14 cellular contexts compared by ENCODE assay signal in genomic region chr6:34961082-34961481, GRCh38.
DNase-seq lines count a peak whose midpoint lies in the region; ATAC-seq and TF ChIP-seq lines count a peak whose summit lies in the region.
"Had no signal": no experiment of that assay in that cellular context is flagged by ENCODE, and none has a peak within 500 bp of the region (broad histone marks: within the 10 kb centered on the region; RNA-seq: fewer than 3 reads in every experiment).

No MANE protein-coding gene starts in this region.

- intact Hi-C loops in gastrocnemius medialis (cut with DNase I; ENCODE audit: low total_unique reads), result no loop called here

- no peak for DNase-seq in lung (ENCODE audit: low spot score)
- no peak for DNase-seq in gastrocnemius medialis
- no peak for DNase-seq in midbrain (lab: John Stamatoyannopoulos, UW)
- DNase-seq in stimulated activated CD4-positive, alpha-beta T cell treated with anti-CD3 and anti-CD28 coated beads, Interleukin-2, amount 100 ng/mL, for 48 hours, result no peak
- DNase-seq in neuronal stem cell (ENCODE audit: low spot score), result no peak
- DNase-seq: BE2C, GF-D8, NCI-H1436 treated with DMSO at 0.1 percent for 48 hours, NCI-H2081, NCI-H524 had no signal

- no peak overlapping the region for H2BK5ac ChIP-seq in neuronal stem cell (ENCODE audit: low read length)

- WGBS in lung, 2 donors, result 55 to 69% methylated on average over 2 of the region's 2 CpGs
- WGBS in neuronal stem cell (ENCODE audit: extremely low coverage in 2 of 2, insufficient read length in 2 of 2, insufficient replicate concordance in 1 of 2), 2 donors, result no CpG with 5 or more reads among the region's 2 CpGs

- no peak overlapping the region for H2AK5ac ChIP-seq in neuronal stem cell (ENCODE audit: low read depth, low read length)

- no peak overlapping the region for H2AFZ ChIP-seq in OCI-LY3 (ENCODE audit: low read depth, low read length)
- H2AFZ ChIP-seq in neuronal stem cell (ENCODE audit: low read length), result no peak overlapping the region

- peaks cover 39 to 62% (median 56%) of the 10 kb centered on the region in 10 experiments for H3K4me1 ChIP-seq in BLaER1 treated with 17β-estradiol and CSF1 and Interleukin-3, amounts not matched to agents 10 nM and 100 nM
- peaks cover 14% of the 10 kb centered on the region for H3K4me1 ChIP-seq in OCI-LY3 (ENCODE audit: low read length)
- H3K4me1 ChIP-seq in lung (ENCODE audit: control insufficient read depth in 2 of 2, insufficient read depth in 2 of 2, low read length in 2 of 2), result peaks cover 8 to 36% of the 10 kb centered on the region in 2 donors
- peaks cover 25 to 60% of the 10 kb centered on the region in 2 donors for H3K4me1 ChIP-seq in gastrocnemius medialis
- H3K4me1 ChIP-seq in neuronal stem cell (ENCODE audit: control insufficient read depth in 2 of 2, insufficient read depth in 1 of 2, low read depth in 1 of 2, low read length in 2 of 2), result no peaks in the 10 kb centered on the region
- H3K4me1 ChIP-seq: HAP-1 had no signal

- no peak overlapping the region for H3K18ac ChIP-seq in neuronal stem cell (ENCODE audit: low read length)

- ATAC-seq in lung (ENCODE audit: insufficient read depth, low FRiP score) (no peak), gastrocnemius medialis (peak in 1 of 2 donors; percentile 46), HG02852 (IDR thresholded peaks at IDR 0.05; ENCODE audit: unreplicated experiment) (no peak)

- no peak overlapping the region for H4K91ac ChIP-seq in neuronal stem cell (ENCODE audit: low read depth, low read length, poor library complexity)

- H2BK15ac ChIP-seq in neuronal stem cell (ENCODE audit: low read length), result no peak overlapping the region

- TF ChIP-seq CTCF in OCI-LY3 (IDR thresholded peaks at IDR 0.05; ENCODE audit: low read depth, low read length), result no peak
- TF ChIP-seq CTCF in lung (IDR thresholded peaks at IDR 0.05; ENCODE audit: control extremely low read depth, extremely low read depth), result no peak
- no peak for TF ChIP-seq CTCF in gastrocnemius medialis (IDR thresholded peaks at IDR 0.05 in 4 of 5, conservative IDR thresholded peaks at IDR 0.05 in 1 of 5)

- H4K8ac ChIP-seq in neuronal stem cell (ENCODE audit: low read depth, low read length), result no peak overlapping the region

- no peak overlapping the region for H2BK120ac ChIP-seq in neuronal stem cell (ENCODE audit: low read depth, low read length)

- no peaks in the 10 kb centered on the region for H3K27me3 ChIP-seq in BLaER1 treated with 17β-estradiol and CSF1 and Interleukin-3, amounts not matched to agents 10 nM and 100 nM
- no peaks in the 10 kb centered on the region for H3K27me3 ChIP-seq in OCI-LY3 (ENCODE audit: low read depth, low read length)
- H3K27me3 ChIP-seq in lung (ENCODE audit: control insufficient read depth, insufficient read depth), result no peaks in the 10 kb centered on the region
- H3K27me3 ChIP-seq in gastrocnemius medialis, result no peaks in the 10 kb centered on the region
- no peaks in the 10 kb centered on the region for H3K27me3 ChIP-seq in neuronal stem cell (ENCODE audit: control insufficient read depth in 3 of 3, insufficient read depth in 3 of 3, low read depth in 1 of 3, low read length in 3 of 3)
- H3K27me3 ChIP-seq: BE2C had no signal

- H3K9ac ChIP-seq in BLaER1 treated with 17β-estradiol and CSF1 and Interleukin-3, amounts not matched to agents 10 nM and 100 nM, result peak overlapping the region in 5 of 11 experiments; percentile 2 to 62 (median 47); a peak in 7 of 22 replicates
- H3K9ac ChIP-seq in OCI-LY3 (ENCODE audit: low read length) (0 out of 2 replicates have a peak overlapping the region, but pooled peaks have one; percentile 10), neuronal stem cell (ENCODE audit: low read depth, low read length, poor library complexity) (no peak overlapping the region)

- no peaks in the 10 kb centered on the region for H3K9me3 ChIP-seq in BLaER1 treated with 17β-estradiol and CSF1 and Interleukin-3, amounts not matched to agents 10 nM and 100 nM (replicated peaks in 1 of 11)
- H3K9me3 ChIP-seq in OCI-LY3 (ENCODE audit: insufficient read depth, low read length) (no peaks in the 10 kb centered on the region), lung (ENCODE audit: control insufficient read depth in 2 of 2, insufficient read depth in 1 of 2, low read length in 1 of 2) (no peaks in the 10 kb centered on the region), gastrocnemius medialis (no peaks in the 10 kb centered on the region), neuronal stem cell (replicated peaks in 1 of 2; ENCODE audit: control insufficient read depth in 2 of 2, insufficient read depth in 1 of 2, low read depth in 1 of 2, low read length in 2 of 2) (peaks cover 0 to 5% of the 10 kb centered on the region in 2 donors)
- H3K9me3 ChIP-seq: BE2C, HAP-1 had no signal

- H3K27ac ChIP-seq in BLaER1 treated with 17β-estradiol and CSF1 and Interleukin-3, amounts not matched to agents 10 nM and 100 nM, result peak overlapping the region; percentile 14 to 87 (median 48); a peak in 18 of 22 replicates
- H3K27ac ChIP-seq in OCI-LY3 (ENCODE audit: low read length) (peak overlapping the region; percentile 19; the same call in 1 of the 2 replicates), lung (ENCODE audit: low read depth in 1 of 2, low read length in 1 of 2) (peak overlapping the region; percentile 38 to 68), gastrocnemius medialis (peak overlapping the region; percentile 52 to 60 (median 56)), neuronal stem cell (replicated peaks; ENCODE audit: low read length) (no peak overlapping the region)

- H3K14ac ChIP-seq in neuronal stem cell (ENCODE audit: low read length), result no peak overlapping the region

- peak overlapping the region; percentile 40 to 85 (median 65) for H3K4me2 ChIP-seq in BLaER1 treated with 17β-estradiol and CSF1 and Interleukin-3, amounts not matched to agents 10 nM and 100 nM
- H3K4me2 ChIP-seq in OCI-LY3 (ENCODE audit: low read length) (peak overlapping the region; percentile 59), neuronal stem cell (ENCODE audit: insufficient read depth, low read length, poor library complexity, severe bottlenecking) (no peak overlapping the region)

- no peaks in the 10 kb centered on the region for H3K79me1 ChIP-seq in neuronal stem cell (ENCODE audit: low read depth, low read length)

- H3K23ac ChIP-seq in neuronal stem cell (ENCODE audit: low read depth, low read length, poor library complexity), result no peak overlapping the region

- in situ Hi-C loops in gastrocnemius medialis (cut with MboI; ENCODE audit: low sequenced_read_pairs in 4 of 4), result loop anchor here in 1 of 4 donors (10.0 kb wide), 1 partner anchor 66 kb away; no protein-coding TSS in a partner anchor

- no peaks in the 10 kb centered on the region for H3K79me2 ChIP-seq in OCI-LY3 (ENCODE audit: low read length)

- H3K4ac ChIP-seq in neuronal stem cell (ENCODE audit: low read length), result no peak overlapping the region

- H4K20me1 ChIP-seq in BLaER1 treated with 17β-estradiol and CSF1 and Interleukin-3, amounts not matched to agents 10 nM and 100 nM, result peaks cover 0 to 13% (median 0%) of the 10 kb centered on the region in 11 experiments; a peak in 2 of 22 replicates
- no peaks in the 10 kb centered on the region for H4K20me1 ChIP-seq in OCI-LY3 (ENCODE audit: insufficient read depth, low read length)

- peaks cover 0 to 8% (median 0%) of the 10 kb centered on the region in 11 experiments; a peak in 5 of 22 replicates for H3K36me3 ChIP-seq in BLaER1 treated with 17β-estradiol and CSF1 and Interleukin-3, amounts not matched to agents 10 nM and 100 nM
- H3K36me3 ChIP-seq in OCI-LY3 (replicated peaks; ENCODE audit: low read depth, low read length), result no peaks in the 10 kb centered on the region
- no peaks in the 10 kb centered on the region for H3K36me3 ChIP-seq in lung (ENCODE audit: control insufficient read depth in 2 of 2, insufficient read depth in 2 of 2, low read length in 2 of 2)
- no peaks in the 10 kb centered on the region for H3K36me3 ChIP-seq in gastrocnemius medialis
- H3K36me3 ChIP-seq in neuronal stem cell (replicated peaks in 1 of 2; ENCODE audit: control insufficient read depth in 2 of 2, insufficient read depth in 2 of 2, low read length in 2 of 2), result peaks cover 0 to 2% of the 10 kb centered on the region in 2 donors
- H3K36me3 ChIP-seq: BE2C, HAP-1 had no signal

- TF ChIP-seq POLR2A in gastrocnemius medialis (IDR thresholded peaks at IDR 0.05), result no peak

- no peak overlapping the region for H2BK12ac ChIP-seq in neuronal stem cell (ENCODE audit: low read length)

- H3K4me3 ChIP-seq in BLaER1 treated with 17β-estradiol and CSF1 and Interleukin-3, amounts not matched to agents 10 nM and 100 nM, result no peak overlapping the region
- H3K4me3 ChIP-seq in OCI-LY3 (ENCODE audit: low read length) (peak overlapping the region; percentile 9; the same call in 1 of the 2 replicates), lung (no peak overlapping the region), gastrocnemius medialis (no peak overlapping the region), neuronal stem cell (ENCODE audit: low read length in 2 of 2) (no peak overlapping the region)
- H3K4me3 ChIP-seq: HAP-1 had no signal
